22 cellular contexts compared by ENCODE assay signal in genomic region chr15:29059871-29060640, GRCh38.
DNase-seq lines count a peak whose midpoint lies in the region; ATAC-seq and TF ChIP-seq lines count a peak whose summit lies in the region.
"Had no signal": no experiment of that assay in that cellular context is flagged by ENCODE, and none has a peak within 500 bp of the region (broad histone marks: within the 10 kb centered on the region; RNA-seq: fewer than 3 reads in every experiment).

No MANE protein-coding gene starts in this region.

- no peak for TF ChIP-seq POLR2A in body of pancreas (IDR thresholded peaks at IDR 0.05)

- no peak overlapping the region for H2BK12ac ChIP-seq in mesenchymal stem cell (ENCODE audit: low read length in 2 of 2)

- ATAC-seq in stimulated activated naive CD8-positive, alpha-beta T cell treated with anti-CD3 and anti-CD28 coated beads, Interleukin-15, Interleukin-2, amounts not matched to agents 100 U/mL and 50 U/mL, for 24 hours = peak; percentile 62
- no peak for ATAC-seq in stimulated activated naive CD8-positive, alpha-beta T cell treated with anti-CD3 and anti-CD28 coated beads, Interleukin-15, amount 100 ng/mL, for 72 hours
- ATAC-seq in body of pancreas (peak; percentile 4), GM21737 (IDR thresholded peaks at IDR 0.05; ENCODE audit: unreplicated experiment) (no peak), HG03460 (IDR thresholded peaks at IDR 0.05; ENCODE audit: unreplicated experiment) (no peak)

- H3K27me3 ChIP-seq in body of pancreas (no peaks in the 10 kb centered on the region), mesenchymal stem cell (ENCODE audit: control insufficient read depth in 1 of 2, insufficient read depth in 1 of 2, low read length in 2 of 2) (peaks cover 0 to 5% of the 10 kb centered on the region in 2 experiments)

- no peak overlapping the region for H3K4me2 ChIP-seq in mesenchymal stem cell (ENCODE audit: low read length, poor library complexity, severe bottlenecking)

- H3K9me3 ChIP-seq in body of pancreas (no peaks in the 10 kb centered on the region), mesenchymal stem cell (ENCODE audit: control insufficient read depth, low read length) (no peaks in the 10 kb centered on the region)

- H3K23ac ChIP-seq in mesenchymal stem cell (ENCODE audit: low read length in 2 of 2) = no peak overlapping the region

- H3K79me1 ChIP-seq in mesenchymal stem cell (replicated peaks; ENCODE audit: low read length, poor library complexity, severe bottlenecking) = peaks cover 2% of the 10 kb centered on the region

- TF ChIP-seq CTCF in body of pancreas (IDR thresholded peaks at IDR 0.05) = no peak

- 77 to 79% methylated on average over 16 of the region's 16 CpGs for WGBS in body of pancreas, 2 donors
- WGBS in mesenchymal stem cell = 96% methylated on average over 15 of the region's 16 CpGs

- intact Hi-C loops in body of pancreas (cut with DNase I) = no loop called here

- H3K14ac ChIP-seq in mesenchymal stem cell (ENCODE audit: low read length in 2 of 2) = no peak overlapping the region

- no peak overlapping the region for H4K8ac ChIP-seq in mesenchymal stem cell (ENCODE audit: low read length)

- no peak overlapping the region for H2AFZ ChIP-seq in mesenchymal stem cell (ENCODE audit: low read depth, low read length)

- no peak overlapping the region for H2BK5ac ChIP-seq in mesenchymal stem cell (ENCODE audit: low read depth, low read length, poor library complexity, severe bottlenecking)

- H2AK5ac ChIP-seq in mesenchymal stem cell (ENCODE audit: low read length, severe bottlenecking) = no peak overlapping the region

- DNase-seq in stimulated activated naive CD8-positive, alpha-beta T cell treated with anti-CD3 and anti-CD28 coated beads, Interleukin-15, Interleukin-2, amounts not matched to agents 100 U/mL and 50 U/mL, for 24 hours = no peak
- no peak for DNase-seq in stimulated activated naive CD8-positive, alpha-beta T cell treated with anti-CD3 and anti-CD28 coated beads, Interleukin-15, amount 100 ng/mL, for 72 hours
- DNase-seq in body of pancreas (no peak), mesenchymal stem cell (no peak), NCI-H1105 (lab: John Stamatoyannopoulos, UW) (no peak), cortex of kidney (lab: John Stamatoyannopoulos, UW) (no peak)
- DNase-seq: DMS153; DND-41; KBM-7; MV-4-11; NCI-H1105 treated with DMSO at 0.1 percent for 48 hours; NCI-H146; NCI-H1930; NCI-H446; NCI-H526; NCI-H82; NK-92 treated with Interleukin-12 subunit alpha and Interleukin-12 subunit beta, amount 100 ng/mL, for 24 hours; RPMI8226; SIG-M5 had no signal

- H3K4me1 ChIP-seq in body of pancreas (peaks cover 22% of the 10 kb centered on the region), mesenchymal stem cell (ENCODE audit: control insufficient read depth, insufficient read depth, low read depth, low read length) (no peaks in the 10 kb centered on the region)

- H3K27ac ChIP-seq in body of pancreas = no peak overlapping the region
- no peak overlapping the region for H3K27ac ChIP-seq in mesenchymal stem cell (ENCODE audit: low read length, poor library complexity, severe bottlenecking)
- H3K27ac ChIP-seq: SK-N-MC had no signal

- H4K91ac ChIP-seq in mesenchymal stem cell (ENCODE audit: low read length) = no peak overlapping the region

- no peaks in the 10 kb centered on the region for H3K27me3 Mint-ChIP-seq in stimulated activated naive CD8-positive, alpha-beta T cell treated with anti-CD3 and anti-CD28 coated beads, Interleukin-15, amount 100 ng/mL, for 72 hours

- H3K27ac Mint-ChIP-seq in stimulated activated naive CD8-positive, alpha-beta T cell treated with anti-CD3 and anti-CD28 coated beads, Interleukin-15, amount 100 ng/mL, for 72 hours = no peak overlapping the region

- H3K36me3 ChIP-seq in body of pancreas (replicated peaks in 1 of 2; ENCODE audit: insufficient read depth in 1 of 2, low read depth in 2 of 2) = no peaks in the 10 kb centered on the region
- H3K36me3 ChIP-seq in mesenchymal stem cell (ENCODE audit: control insufficient read depth in 1 of 2, insufficient read depth in 2 of 2, low read depth in 1 of 2, low read length in 2 of 2) = no peaks in the 10 kb centered on the region

- H3K4me3 Mint-ChIP-seq in stimulated activated naive CD8-positive, alpha-beta T cell treated with anti-CD3 and anti-CD28 coated beads, Interleukin-15, amount 100 ng/mL, for 72 hours = no peak overlapping the region

- H3K9ac ChIP-seq in mesenchymal stem cell (ENCODE audit: low read length) = no peak overlapping the region

- H3K4me1 Mint-ChIP-seq in stimulated activated naive CD8-positive, alpha-beta T cell treated with anti-CD3 and anti-CD28 coated beads, Interleukin-15, amount 100 ng/mL, for 72 hours = peaks cover 87% of the 10 kb centered on the region

- no peak overlapping the region for H2BK120ac ChIP-seq in mesenchymal stem cell (ENCODE audit: low read depth, low read length)

- H2BK15ac ChIP-seq in mesenchymal stem cell (ENCODE audit: low read depth, poor library complexity, severe bottlenecking) = peak overlapping the region; percentile 16

- H3K4me3 ChIP-seq in body of pancreas = no peak overlapping the region
- no peak overlapping the region for H3K4me3 ChIP-seq in mesenchymal stem cell (ENCODE audit: insufficient read depth in 1 of 2, low read depth in 1 of 2, low read length in 2 of 2)
- H3K4me3 ChIP-seq: SK-N-MC had no signal

- H3K18ac ChIP-seq in mesenchymal stem cell (ENCODE audit: low read depth in 1 of 2, low read length in 2 of 2) = no peak overlapping the region

- peaks cover 0 to 6% of the 10 kb centered on the region in 2 donors for H3K9me3 Mint-ChIP-seq in stimulated activated naive CD8-positive, alpha-beta T cell treated with anti-CD3 and anti-CD28 coated beads, Interleukin-15, amount 100 ng/mL, for 72 hours

- no peak overlapping the region for H3K4ac ChIP-seq in mesenchymal stem cell (ENCODE audit: low read depth in 1 of 2, low read length in 2 of 2)

Comparison
In these comparisons a context has a peak if more than half of its experiments do, and no peak if none do; other contexts are left out.
1. ATAC-seq: peak in stimulated activated naive CD8-positive, alpha-beta T cell treated with anti-CD3 and anti-CD28 coated beads, Interleukin-15, Interleukin-2, amounts not matched to agents 100 U/mL and 50 U/mL, for 24 hours (single experiment) and body of pancreas (single experiment); none in stimulated activated naive CD8-positive, alpha-beta T cell treated with anti-CD3 and anti-CD28 coated beads, Interleukin-15, amount 100 ng/mL, for 72 hours (single experiment), GM21737 (single experiment) and HG03460 (single experiment).